In genomic region chr17:15708879-15709278, GRCh38 we compare ENCODE assay signal across 6 cellular contexts. TPM values are rescaled to one million over a fixed set of nuclear protein-coding genes. Genes with fewer than 3 reads are reported as not detected.
"Had no signal": no experiment of that assay in that cellular context is flagged by ENCODE, and none has a peak within 500 bp of the region (broad histone marks: within the 10 kb centered on the region; RNA-seq: fewer than 3 reads in every experiment).

No MANE protein-coding gene starts in this region.

RNA-seq across cellular contexts. Expression of gene TBC1D26, which starts 23.2 kb away (rescaled TPM):
- total RNA-seq: activated CD4-positive, alpha-beta T cell treated with anti-CD3 and anti-CD28 coated beads, Interleukin-2, amount 10 ng/mL, durations not matched to agents 24 days and 14 days; activated T-cell treated with anti-CD3 and anti-CD28 coated beads, Interleukin-2, amount 50 U/mL, for 4 hours; activated T-helper 1 cell treated with anti-CD3 and anti-CD28 coated beads, Interleukin-12 subunit alpha, Interleukin-12 subunit beta, Interleukin-2, Interleukin-4 antibody, amounts not matched to agents 30 ng/mL and 10 ng/mL and 1 ng/mL, durations not matched to agents 14 hours and 24 hours and 36 hours; ascending aorta; body of pancreas; cardiac septum had no signal
